Comparison of ENCODE assay signal across 8 cellular contexts in genomic region chr7:132577206-132578049, GRCh38. TPM values are rescaled to one million over a fixed set of nuclear protein-coding genes. Genes with fewer than 3 reads are reported as not detected.
A peak's percentile ranks its signal among the peaks of the same experiment; 100 is the strongest.
DNase-seq lines count a peak whose midpoint lies in the region; ATAC-seq and TF ChIP-seq lines count a peak whose summit lies in the region.

No MANE protein-coding gene starts in this region.

- H3K4me3 ChIP-seq in colonic mucosa = peak overlapping the region; percentile 20
- peak overlapping the region; percentile 5 to 11 for H3K4me3 ChIP-seq in left lung
- peak overlapping the region; percentile 44 to 64 (median 48) for H3K4me3 ChIP-seq in stomach

- CTCF ChIA-PET in activated CD8-positive, alpha-beta memory T cell treated with anti-CD3 and anti-CD28 coated beads, Interleukin-2, amount 10 ng/mL, durations not matched to agents 7 days and 5 days (lab: Charles Lee) = interaction anchor here (0.9 to 11.8 kb wide), 5 partner anchors 10 to 259 kb away, joined by 3 to 216 read pairs (median 4); no protein-coding TSS in a partner anchor

- H3K27me3 ChIP-seq in colonic mucosa = peaks cover 41% of the 10 kb centered on the region
- peaks cover 51 to 74% of the 10 kb centered on the region in 2 donors for H3K27me3 ChIP-seq in left lung
- H3K27me3 ChIP-seq in stomach = peaks cover 11 to 82% (median 57%) of the 10 kb centered on the region in 3 donors

- no peaks in the 10 kb centered on the region for H3K4me1 ChIP-seq in colonic mucosa
- H3K4me1 ChIP-seq in left lung = peaks cover 0 to 23% of the 10 kb centered on the region in 2 donors
- peaks cover 15 to 36% (median 26%) of the 10 kb centered on the region in 4 donors for H3K4me1 ChIP-seq in stomach

- peak; percentile 27 for ATAC-seq in activated CD8-positive, alpha-beta memory T cell treated with anti-CD3 and anti-CD28 coated beads, Interleukin-2, amount 10 ng/mL, durations not matched to agents 7 days and 5 days
- peak; percentile 67 for ATAC-seq in left lung

- H3K4me1 Mint-ChIP-seq in activated CD8-positive, alpha-beta memory T cell treated with anti-CD3 and anti-CD28 coated beads, Interleukin-2, amount 10 ng/mL, durations not matched to agents 7 days and 5 days = peaks cover 15% of the 10 kb centered on the region

- H3K27ac ChIP-seq in colonic mucosa = no peak overlapping the region
- no peak overlapping the region for H3K27ac ChIP-seq in left lung
- H3K27ac ChIP-seq in stomach = peak overlapping the region in 2 of 5 donors; percentile 28 to 56

- H3K9me3 ChIP-seq in colonic mucosa (no peaks in the 10 kb centered on the region), left lung (no peaks in the 10 kb centered on the region), stomach (no peaks in the 10 kb centered on the region)

- no peak overlapping the region for H3K4me3 Mint-ChIP-seq in activated CD8-positive, alpha-beta memory T cell treated with anti-CD3 and anti-CD28 coated beads, Interleukin-2, amount 10 ng/mL, durations not matched to agents 7 days and 5 days

- 6 to 27% (median 12%) methylated on average over 11 to 65 of the region's 65 CpGs for WGBS in stomach, 5 donors

- TF ChIP-seq POLR2A in stomach (IDR thresholded peaks at IDR 0.05) = no peak

- H3K9me3 Mint-ChIP-seq in activated CD8-positive, alpha-beta memory T cell treated with anti-CD3 and anti-CD28 coated beads, Interleukin-2, amount 10 ng/mL, durations not matched to agents 7 days and 5 days (ENCODE audit: low read depth) = no peaks in the 10 kb centered on the region

- no peak for DNase-seq in activated CD8-positive, alpha-beta memory T cell treated with anti-CD3 and anti-CD28 coated beads, Interleukin-2, amount 10 ng/mL, durations not matched to agents 7 days and 5 days
- no peak for DNase-seq in activated CD8-positive, alpha-beta memory T cell treated with anti-CD3 and anti-CD28 coated beads for 24 hours
- DNase-seq in NCI-H748 treated with DMSO at 0.1 percent for 48 hours (lab: John Stamatoyannopoulos, UW) (peak; percentile 18), colonic mucosa (peak; percentile 44), left lung (peak; percentile 67 to 81), stomach (peak; percentile 40), SKM-1 treated with dmso at 0.1 percent for 144 hours (lab: John Stamatoyannopoulos, UW; ENCODE audit: unreplicated experiment) (no peak), OCI-M1 (lab: John Stamatoyannopoulos, UW) (no peak)

- H3K27me3 Mint-ChIP-seq in activated CD8-positive, alpha-beta memory T cell treated with anti-CD3 and anti-CD28 coated beads, Interleukin-2, amount 10 ng/mL, durations not matched to agents 7 days and 5 days = peaks cover 76% of the 10 kb centered on the region

- no peaks in the 10 kb centered on the region for H3K36me3 Mint-ChIP-seq in activated CD8-positive, alpha-beta memory T cell treated with anti-CD3 and anti-CD28 coated beads, Interleukin-2, amount 10 ng/mL, durations not matched to agents 7 days and 5 days

- intact Hi-C loops in colonic mucosa (cut with DNase I) (loop anchor here (5.0 kb wide), 1 partner anchor 180 kb away; no protein-coding TSS in a partner anchor), left lung (cut with DNase I) (loop anchor here in 1 of 2 donors (10.0 kb wide), 1 partner anchor 263 kb away; no protein-coding TSS in a partner anchor), stomach (cut with DNase I; ENCODE audit: low total_unique reads) (no loop called here)

- no peak overlapping the region for H3K9ac ChIP-seq in colonic mucosa (ENCODE audit: low read depth in 2 of 2, low read length in 2 of 2)

- H3K27ac Mint-ChIP-seq in activated CD8-positive, alpha-beta memory T cell treated with anti-CD3 and anti-CD28 coated beads, Interleukin-2, amount 10 ng/mL, durations not matched to agents 7 days and 5 days = no peak overlapping the region

- H3K36me3 ChIP-seq in colonic mucosa (no peaks in the 10 kb centered on the region), left lung (no peaks in the 10 kb centered on the region), stomach (no peaks in the 10 kb centered on the region)

- no peak for TF ChIP-seq EP300 in stomach (IDR thresholded peaks at IDR 0.05)

- TF ChIP-seq CTCF in colonic mucosa (IDR thresholded peaks at IDR 0.05) = no peak
- no peak for TF ChIP-seq CTCF in left lung (IDR thresholded peaks at IDR 0.05)
- TF ChIP-seq CTCF in stomach (IDR thresholded peaks at IDR 0.05) = no peak

RNA-seq across cellular contexts. Expression of gene PLXNA4, which starts 1.2 kb away (rescaled TPM):
- total RNA-seq in activated CD8-positive, alpha-beta memory T cell treated with anti-CD3 and anti-CD28 coated beads, Interleukin-2, amount 10 ng/mL, durations not matched to agents 7 days and 5 days = 1 to 10 TPM; 1.2 to 1.6 TPM
- total RNA-seq in colonic mucosa (under 1 TPM; 0.15 to 0.77 TPM), left lung (1 to 10 TPM; 2.8 to 6.6 TPM), stomach (10 to 100 TPM in 2 of 5 donors, 1 to 10 TPM in 3; 1.2 to 12.8 (median 5.4) TPM)
- polyA plus RNA-seq in stomach = under 1 TPM; 0.15 to 0.98 (median 0.19) TPM

Comparison
In these comparisons a context has a peak if more than half of its experiments do, and no peak if none do; other contexts are left out.
1. DNase-seq: peak in NCI-H748 treated with DMSO at 0.1 percent for 48 hours (single experiment), colonic mucosa (single experiment), left lung (2 of 2) and stomach (single experiment); none in activated CD8-positive, alpha-beta memory T cell treated with anti-CD3 and anti-CD28 coated beads, Interleukin-2, amount 10 ng/mL, durations not matched to agents 7 days and 5 days (single experiment), activated CD8-positive, alpha-beta memory T cell treated with anti-CD3 and anti-CD28 coated beads for 24 hours (single experiment), SKM-1 treated with dmso at 0.1 percent for 144 hours (single experiment) and OCI-M1 (single experiment).
2. Peak in every context shown above with its lines, with median percentiles within 50 percentile points of each other: H3K4me3 ChIP-seq.